14 cellular contexts compared by ENCODE assay signal in the genomic region with DNA sequence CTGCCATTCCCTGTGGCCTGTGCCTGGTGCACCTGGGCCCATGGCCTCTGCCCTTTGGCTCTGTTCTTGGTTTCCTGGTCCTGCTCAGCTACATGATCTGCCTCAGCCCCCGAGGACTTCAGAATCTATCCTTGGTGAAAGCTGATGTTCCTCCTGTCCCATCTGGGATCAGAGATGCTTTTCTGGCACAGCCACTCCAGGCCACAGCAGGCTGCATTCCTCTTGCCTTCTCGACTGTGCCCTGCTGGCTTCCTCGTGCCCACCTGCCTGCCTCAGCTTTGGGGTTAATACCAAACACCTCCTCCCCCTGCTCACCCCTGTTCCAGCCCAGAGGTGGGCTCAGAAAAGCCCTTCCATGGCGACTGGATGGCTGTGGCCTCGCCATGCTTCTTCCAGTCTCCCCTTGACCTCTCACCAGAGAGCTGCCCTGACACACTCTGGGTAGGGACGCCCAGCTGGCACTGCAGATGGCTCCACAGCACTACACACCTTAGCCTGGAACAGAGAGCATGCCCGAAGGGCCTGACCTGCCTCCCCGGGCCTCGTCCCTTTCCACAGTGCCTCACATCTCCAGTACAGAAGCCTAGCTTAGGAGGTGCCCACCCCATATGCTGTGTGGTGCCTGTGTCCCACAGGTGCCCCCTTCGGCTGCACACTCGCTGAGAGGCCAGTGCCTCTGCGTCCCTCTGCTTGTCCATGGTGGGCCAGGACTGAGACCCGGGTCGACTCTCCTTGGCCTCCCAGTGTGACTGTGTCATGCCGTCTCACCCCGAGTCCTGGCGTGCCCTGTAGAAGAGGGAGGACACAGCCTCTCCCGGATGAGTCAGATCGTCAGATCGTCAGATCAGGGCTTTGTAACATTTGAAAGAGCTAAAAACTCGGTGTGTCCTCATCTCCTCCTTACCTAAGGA.
A peak's percentile ranks its signal among the peaks of the same experiment; 100 is the strongest.
DNase-seq lines count a peak whose midpoint lies in the region; ATAC-seq, FAIRE-seq and TF ChIP-seq lines count a peak whose summit lies in the region.
"Had no signal": no experiment of that assay in that cellular context is flagged by ENCODE, and none has a peak within 500 bp of the region (broad histone marks: within the 10 kb centered on the region; RNA-seq: fewer than 3 reads in every experiment).

No MANE protein-coding gene starts in this region.

- TF ChIP-seq RAD21 in Ishikawa (IDR thresholded peaks at IDR 0.05; ENCODE audit: low read depth) (no peak), K562 (CRISPR knock-in tag; conservative IDR thresholded peaks at IDR 0.05 in 1 of 2, IDR thresholded peaks at IDR 0.05 in 1 of 2) (no peak)

- peak overlapping the region in 2 of 3 donors; percentile 20 to 44 for H3K27ac Mint-ChIP-seq in CD4-positive, CD25-positive, alpha-beta regulatory T cell
- H3K27ac Mint-ChIP-seq in naive thymus-derived CD8-positive, alpha-beta T cell, result peak overlapping the region; percentile 2 to 72 (median 46)

- no peaks in the 10 kb centered on the region for H3K9me1 ChIP-seq in K562 (ENCODE audit: control insufficient read depth, insufficient read depth, low read length)

- no peaks in the 10 kb centered on the region for H4K20me1 ChIP-seq in K562 (replicated peaks; ENCODE audit: control insufficient read depth, insufficient read depth, low read length)

- POLR2A ChIA-PET in K562 (lab: Yijun Ruan, JAX), result interaction anchor here (0.7 to 1.0 kb wide), 3 partner anchors 10 to 670 kb away, joined by 3 to 4 read pairs (median 3); no protein-coding TSS in a partner anchor
- POLR2A ChIA-PET in naive thymus-derived CD8-positive, alpha-beta T cell (lab: Charles Lee), result no interaction called here

- TF ChIP-seq CTCF in K562 (IDR thresholded peaks at IDR 0.05 in 2 of 3, conservative IDR thresholded peaks at IDR 0.05 in 1 of 3; ENCODE audit: insufficient read depth in 2 of 3, low read depth in 1 of 3, low read length in 3 of 3) (no peak), suprapubic skin (IDR thresholded peaks at IDR 0.05) (no peak)

- no peaks in the 10 kb centered on the region for H3K27me3 ChIP-seq in CD4-positive, CD25-positive, alpha-beta regulatory T cell (ENCODE audit: control insufficient read depth, insufficient read depth, low read length)
- H3K27me3 ChIP-seq in K562 (ENCODE audit: control insufficient read depth in 2 of 2, insufficient read depth in 2 of 2, low read length in 2 of 2), result no peaks in the 10 kb centered on the region
- H3K27me3 ChIP-seq in suprapubic skin, result no peaks in the 10 kb centered on the region
- H3K27me3 ChIP-seq: right atrium auricular region had no signal

- no peaks in the 10 kb centered on the region for H3K4me1 ChIP-seq in CD4-positive, CD25-positive, alpha-beta regulatory T cell (ENCODE audit: control insufficient read depth, insufficient read depth, low read length, poor library complexity, severe bottlenecking)
- H3K4me1 ChIP-seq in K562 (replicated peaks in 1 of 2; ENCODE audit: control insufficient read depth in 2 of 2, insufficient read depth in 2 of 2, low read length in 2 of 2) (peaks cover 18 to 43% of the 10 kb centered on the region in 2 experiments), suprapubic skin (peaks cover 7% of the 10 kb centered on the region)

- H3K36me3 ChIP-seq in CD4-positive, CD25-positive, alpha-beta regulatory T cell (ENCODE audit: control insufficient read depth, insufficient read depth, low read length), result peaks cover 70% of the 10 kb centered on the region
- peaks cover 92% of the 10 kb centered on the region for H3K36me3 ChIP-seq in K562 (ENCODE audit: control insufficient read depth, insufficient read depth, low read length)
- H3K36me3 ChIP-seq in suprapubic skin, result peaks cover 83% of the 10 kb centered on the region

- H3K9me3 Mint-ChIP-seq in CD4-positive, CD25-positive, alpha-beta regulatory T cell, result no peaks in the 10 kb centered on the region
- H3K9me3 Mint-ChIP-seq in naive thymus-derived CD8-positive, alpha-beta T cell, result no peaks in the 10 kb centered on the region

- in situ Hi-C loops in K562 (cut with MboI), result no loop called here

- no peak for TF ChIP-seq POLR2A in K562 (conservative IDR thresholded peaks at IDR 0.05)
- no peak for TF ChIP-seq POLR2A in suprapubic skin (IDR thresholded peaks at IDR 0.05)

- BruUV-seq in K562 (replicated peaks; lab: Mats Ljungman, UMichigan), result no TSS peak

- no peaks in the 10 kb centered on the region for H3K27me3 Mint-ChIP-seq in CD4-positive, CD25-positive, alpha-beta regulatory T cell
- H3K27me3 Mint-ChIP-seq in naive thymus-derived CD8-positive, alpha-beta T cell, result no peaks in the 10 kb centered on the region

- H3K79me2 ChIP-seq in K562 (ENCODE audit: control insufficient read depth, insufficient read depth, low read length), result peaks cover 7% of the 10 kb centered on the region; the same call in 2 of the 3 replicates

- intact Hi-C loops in K562 (cut with micrococcal nuclease), result no loop called here

- TF ChIP-seq EP300 in Ishikawa (IDR thresholded peaks at IDR 0.05; ENCODE audit: borderline replicate concordance) (no peak), K562 (IDR thresholded peaks at IDR 0.05; ENCODE audit: low read length) (no peak), suprapubic skin (IDR thresholded peaks at IDR 0.05) (no peak)

- H3K4me3 ChIP-seq in CD4-positive, CD25-positive, alpha-beta regulatory T cell (ENCODE audit: low read depth, low read length), result no peak overlapping the region
- H3K4me3 ChIP-seq in K562, result no peak overlapping the region
- H3K4me3 ChIP-seq in suprapubic skin, result no peak overlapping the region
- H3K4me3 ChIP-seq: right atrium auricular region had no signal

- no peak for FAIRE-seq in K562 (lab: Jason Lieb, UNC)

- no peak for DNase-seq in CD4-positive, CD25-positive, alpha-beta regulatory T cell
- DNase-seq in K562 (ENCODE audit: extremely low read depth in 1 of 4, low spot score in 3 of 4) (no peak), DMS153 (lab: John Stamatoyannopoulos, UW) (no peak), GF-D8 (lab: John Stamatoyannopoulos, UW) (no peak), suprapubic skin (ENCODE audit: low spot score in 2 of 2) (no peak)
- DNase-seq in naive thymus-derived CD8-positive, alpha-beta T cell, result no peak
- DNase-seq: amygdala, dermis blood vessel endothelial cell, NCI-H2081 treated with DMSO at 0.1 percent for 48 hours had no signal

- ATAC-seq in CD4-positive, CD25-positive, alpha-beta regulatory T cell (ENCODE audit: low read depth in 2 of 2), result no peak
- ATAC-seq in K562, result no peak
- ATAC-seq in naive thymus-derived CD8-positive, alpha-beta T cell, result peak in 1 of 2 donors; percentile 25
- ATAC-seq in HG02610 (IDR thresholded peaks at IDR 0.05; ENCODE audit: unreplicated experiment), result no peak
- ATAC-seq: Right ventricle myocardium inferior had no signal

- peaks cover 44% of the 10 kb centered on the region for H3K36me3 Mint-ChIP-seq in CD4-positive, CD25-positive, alpha-beta regulatory T cell
- peaks cover under 1 to 81% (median 9%) of the 10 kb centered on the region in 3 donors for H3K36me3 Mint-ChIP-seq in naive thymus-derived CD8-positive, alpha-beta T cell

- peak overlapping the region in 1 of 2 experiments; percentile 50; a peak in 1 of 4 replicates for H3K9ac ChIP-seq in K562 (ENCODE audit: insufficient read depth in 1 of 2, low read depth in 2 of 2, low read length in 2 of 2)

- CTCF ChIA-PET in K562 (lab: Yijun Ruan, JAX; ENCODE audit: low intra/inter-chr PET ratio), result no interaction called here

- H3K4me1 Mint-ChIP-seq in CD4-positive, CD25-positive, alpha-beta regulatory T cell, result peaks cover 0 to under 1% (median 0%) of the 10 kb centered on the region in 4 donors
- peaks cover 0 to 12% (median 8%) of the 10 kb centered on the region in 4 donors for H3K4me1 Mint-ChIP-seq in naive thymus-derived CD8-positive, alpha-beta T cell

- no peaks in the 10 kb centered on the region for H3K9me3 ChIP-seq in CD4-positive, CD25-positive, alpha-beta regulatory T cell (ENCODE audit: control insufficient read depth in 2 of 2, low read length in 2 of 2)
- H3K9me3 ChIP-seq in K562 (replicated peaks; ENCODE audit: control insufficient read depth, insufficient read depth, low read depth, low read length) (no peaks in the 10 kb centered on the region), suprapubic skin (no peaks in the 10 kb centered on the region)
- H3K9me3 ChIP-seq: right atrium auricular region had no signal

- H3K4me2 ChIP-seq in K562 (ENCODE audit: insufficient read depth, low read length), result no peak overlapping the region

- no peak overlapping the region for H3K27ac ChIP-seq in CD4-positive, CD25-positive, alpha-beta regulatory T cell (ENCODE audit: insufficient read depth, low read length, poor library complexity, severe bottlenecking)
- H3K27ac ChIP-seq in K562 (ENCODE audit: extremely low read depth, low read depth, low read length) (peak overlapping the region; percentile 34; the same call in 2 of the 3 replicates), suprapubic skin (no peak overlapping the region)
- H3K27ac ChIP-seq: C4-2B had no signal

- no peak overlapping the region for H3K4me3 Mint-ChIP-seq in CD4-positive, CD25-positive, alpha-beta regulatory T cell
- peak overlapping the region in 1 of 10 donors; percentile 10 for H3K4me3 Mint-ChIP-seq in naive thymus-derived CD8-positive, alpha-beta T cell

- 74% methylated on average over 21 of the region's 21 CpGs for WGBS in K562 (ENCODE audit: insufficient coverage, low coverage, missing lambda C conversion rate)
- WGBS in suprapubic skin, result 73% methylated on average over 18 of the region's 21 CpGs

- H2AFZ ChIP-seq in K562 (ENCODE audit: low read depth, low read length), result no peak overlapping the region

TF ChIP-seq in Ishikawa, 13 proteins besides CTCF, POLR2A, EP300 and RAD21:
- peak; percentile 52; the same call in 1 of the 2 replicates for TF ChIP-seq TEAD4 (IDR thresholded peaks at IDR 0.05)
- no peak for TF ChIP-seq CREB1 (IDR thresholded peaks at IDR 0.05; ENCODE audit: low read depth)
- TF ChIP-seq, protein P1, sequence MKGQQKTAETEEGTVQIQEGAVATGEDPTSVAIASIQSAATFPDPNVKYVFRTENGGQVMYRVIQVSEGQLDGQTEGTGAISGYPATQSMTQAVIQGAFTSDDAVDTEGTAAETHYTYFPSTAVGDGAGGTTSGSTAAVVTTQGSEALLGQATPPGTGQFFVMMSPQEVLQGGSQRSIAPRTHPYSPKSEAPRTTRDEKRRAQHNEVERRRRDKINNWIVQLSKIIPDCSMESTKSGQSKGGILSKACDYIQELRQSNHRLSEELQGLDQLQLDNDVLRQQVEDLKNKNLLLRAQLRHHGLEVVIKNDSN (IDR thresholded peaks at IDR 0.05), result no peak
- peak; percentile 48 for TF ChIP-seq NFIC (IDR thresholded peaks at IDR 0.05)

TF ChIP-seq in K562, 482 proteins besides CTCF, POLR2A, EP300 and RAD21 (continues in another document):
- TF ChIP-seq JUND (IDR thresholded peaks at IDR 0.05; ENCODE audit: borderline replicate concordance, low read depth, low read length) (0 out of 2 replicates have a peak, but pooled peaks have one; percentile 28), JUND (tag; IDR thresholded peaks at IDR 0.05; ENCODE audit: borderline replicate concordance, low read depth, low read length) (no peak), SIX5 (IDR thresholded peaks at IDR 0.05; ENCODE audit: borderline replicate concordance in 1 of 2, insufficient read depth in 1 of 2, low read depth in 1 of 2, low read length in 2 of 2) (no peak), ZNF12 (CRISPR knock-in tag; IDR thresholded peaks at IDR 0.05) (no peak), MEF2D (tag; conservative IDR thresholded peaks at IDR 0.05; ENCODE audit: low read depth) (no peak)
